8 cellular contexts compared by ENCODE assay signal in the genomic region with DNA sequence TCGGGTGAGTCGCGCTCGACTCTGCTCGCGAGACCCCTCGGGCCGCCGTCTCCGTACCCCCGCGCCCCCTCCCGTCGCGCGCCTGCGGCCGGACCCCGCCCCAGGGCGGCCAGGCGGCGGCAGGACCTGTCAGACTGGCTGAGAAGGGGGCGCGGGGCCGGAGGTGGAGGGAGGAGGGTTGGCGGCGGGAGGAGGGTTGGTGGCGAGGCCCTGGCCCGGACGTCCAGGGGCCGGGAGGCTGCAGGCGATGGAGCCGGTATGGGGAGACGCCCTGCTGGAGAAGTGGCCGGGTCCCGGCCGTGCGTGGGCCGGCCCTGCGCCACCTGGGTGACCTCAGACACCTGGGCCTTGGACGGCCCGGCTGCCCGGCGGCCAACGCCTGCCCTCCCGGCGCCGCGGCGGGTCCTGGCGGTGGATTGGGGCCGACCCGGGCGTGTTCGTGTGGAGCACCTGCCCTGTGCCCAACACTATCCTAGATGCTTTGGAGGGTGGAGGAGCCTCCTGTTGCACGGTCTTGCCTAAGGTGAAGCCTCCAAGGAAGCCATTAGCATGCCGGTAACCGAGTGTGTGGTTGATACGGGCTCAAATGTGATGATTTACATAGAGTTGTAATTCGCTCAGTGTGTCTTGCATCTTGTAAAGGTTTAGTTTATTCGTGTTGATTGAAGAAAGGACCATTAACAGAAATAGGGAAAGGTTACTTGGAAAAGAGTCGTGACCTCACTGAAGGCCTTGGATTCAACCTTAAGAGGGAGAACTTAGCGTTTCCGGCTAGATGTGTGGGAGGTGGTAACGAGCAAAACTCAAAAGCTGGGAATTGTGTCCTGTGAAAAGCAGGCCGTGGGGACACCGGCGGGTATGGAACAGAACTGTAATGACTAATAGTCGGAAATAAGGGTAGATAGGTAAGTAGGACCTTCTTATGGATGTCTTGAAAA. TPM values are rescaled to one million over a fixed set of nuclear protein-coding genes. Genes with fewer than 3 reads are reported as not detected.
A peak's percentile ranks its signal among the peaks of the same experiment; 100 is the strongest.
DNase-seq lines count a peak whose midpoint lies in the region; ATAC-seq and TF ChIP-seq lines count a peak whose summit lies in the region.

No MANE protein-coding gene starts in this region.

- peaks cover 19 to 60% of the 10 kb centered on the region in 2 experiments; a peak in 3 of 4 replicates for H3K79me1 ChIP-seq in IMR-90 (ENCODE audit: low read depth in 1 of 2, low read length in 2 of 2)

- H3K4me1 ChIP-seq in CD8-positive, alpha-beta memory T cell (ENCODE audit: insufficient read depth, low read length) = peaks cover 76% of the 10 kb centered on the region
- H3K4me1 ChIP-seq in IMR-90 (ENCODE audit: control insufficient read depth, insufficient read depth, low read length) = peaks cover 12% of the 10 kb centered on the region

- TF ChIP-seq CTCF in IMR-90 (conservative IDR thresholded peaks at IDR 0.05; ENCODE audit: low read depth, low read length) (no peak), fibroblast of pulmonary artery (IDR thresholded peaks at IDR 0.05; ENCODE audit: low read length, missing control alignments) (no peak), omental fat pad (IDR thresholded peaks at IDR 0.05) (no peak)

- H3K27me3 ChIP-seq in CD8-positive, alpha-beta memory T cell (ENCODE audit: insufficient read depth, low read length, poor library complexity, severe bottlenecking) = no peaks in the 10 kb centered on the region
- no peaks in the 10 kb centered on the region for H3K27me3 ChIP-seq in IMR-90 (ENCODE audit: control insufficient read depth, insufficient read depth, low read length)

- peak overlapping the region; percentile 92 for H2AFZ ChIP-seq in IMR-90 (replicated peaks; ENCODE audit: low read length, poor library complexity)

- H3K27me3 Mint-ChIP-seq in CD8-positive, alpha-beta memory T cell = no peaks in the 10 kb centered on the region
- no peaks in the 10 kb centered on the region for H3K27me3 Mint-ChIP-seq in activated T-cell treated with anti-CD3 and anti-CD28 coated beads, Interleukin-2, amount 50 U/mL, for 72 hours (ENCODE audit: low read depth)

- peak overlapping the region; percentile 17; the same call in 1 of the 2 replicates for H2BK120ac ChIP-seq in IMR-90 (ENCODE audit: low read depth, low read length)

- peak overlapping the region; percentile 78 to 100; a peak in 3 of 4 replicates for H4K8ac ChIP-seq in IMR-90 (ENCODE audit: low read depth in 2 of 2, low read length in 2 of 2)

- H2BK5ac ChIP-seq in IMR-90 (ENCODE audit: low read depth, low read length, poor library complexity, severe bottlenecking) = peak overlapping the region; percentile 100

- H4K91ac ChIP-seq in IMR-90 (ENCODE audit: insufficient read depth, low read depth, low read length) = peak overlapping the region; percentile 63

- ATAC-seq in GM21528 (IDR thresholded peaks at IDR 0.05; ENCODE audit: low FRiP score, unreplicated experiment) = peak; percentile 38
- peak; percentile 30 for ATAC-seq in IMR-90 (ENCODE audit: low read depth)
- peak; percentile 35 to 36 for ATAC-seq in activated T-cell treated with anti-CD3 and anti-CD28 coated beads, Interleukin-2, amount 50 U/mL, for 72 hours (replicated peaks in 1 of 2)
- ATAC-seq in omental fat pad (ENCODE audit: low FRiP score) = peak; percentile 47

- H3K27ac Mint-ChIP-seq in CD8-positive, alpha-beta memory T cell = peak overlapping the region; percentile 96 to 100 (median 99)
- H3K27ac Mint-ChIP-seq in activated T-cell treated with anti-CD3 and anti-CD28 coated beads, Interleukin-2, amount 50 U/mL, for 72 hours = peak overlapping the region; percentile 99

- peak overlapping the region; percentile 82 for H3K4me3 ChIP-seq in CD8-positive, alpha-beta memory T cell (ENCODE audit: low read length)
- peak overlapping the region; percentile 87 for H3K4me3 ChIP-seq in IMR-90 (ENCODE audit: insufficient read depth, low read depth, low read length)
- H3K4me3 ChIP-seq in fibroblast of pulmonary artery (replicated peaks; ENCODE audit: low read depth, low read length) = peak overlapping the region; percentile 84

- H2BK15ac ChIP-seq in IMR-90 (ENCODE audit: low read depth, low read length) = peak overlapping the region; percentile 28; the same call in 1 of the 3 replicates

- intact Hi-C loops in IMR-90 (cut with micrococcal nuclease) = loop anchor here (5.0 kb wide), 2 partner anchors 190 to 340 kb away; a partner anchor contains a TSS

- DNase-seq in CD8-positive, alpha-beta memory T cell = peak; percentile 17 to 62 (median 37)
- DNase-seq in IMR-90 (no peak), fibroblast of pulmonary artery (ENCODE audit: low read depth) (peak; percentile 49), omental fat pad (ENCODE audit: low spot score) (no peak), DMS153 treated with DMSO at 0.1 percent for 48 hours (lab: John Stamatoyannopoulos, UW; ENCODE audit: unreplicated experiment) (no peak), SK-N-DZ (ENCODE audit: low spot score) (no peak)
- peak; percentile 41 to 46 for DNase-seq in activated T-cell treated with anti-CD3 and anti-CD28 coated beads, Interleukin-2, amount 50 U/mL, for 72 hours

- H3K4me3 Mint-ChIP-seq in CD8-positive, alpha-beta memory T cell = peak overlapping the region; percentile 90 to 99 (median 98)
- peak overlapping the region; percentile 90 to 100 for H3K4me3 Mint-ChIP-seq in activated T-cell treated with anti-CD3 and anti-CD28 coated beads, Interleukin-2, amount 50 U/mL, for 72 hours

- in situ Hi-C loops in IMR-90 (cut with MboI; ENCODE audit: low sequenced_read_pairs) = no loop called here

- H3K14ac ChIP-seq in IMR-90 (replicated peaks; ENCODE audit: low read depth, low read length) = peak overlapping the region; percentile 99

- TF ChIP-seq POLR2A in IMR-90 (IDR thresholded peaks at IDR 0.05; ENCODE audit: low read depth, low read length) = no peak; the same call in none of the 2 replicates

- TF ChIP-seq RAD21 in IMR-90 (IDR thresholded peaks at IDR 0.05; ENCODE audit: low read length) = no peak

- H4K5ac ChIP-seq in IMR-90 (ENCODE audit: low read depth, low read length) = peak overlapping the region; percentile 79; the same call in 1 of the 2 replicates

- CTCF ChIA-PET in CD8-positive, alpha-beta memory T cell (lab: Charles Lee) = interaction anchor here (1.2 to 3.1 kb wide), 8 partner anchors 10 to 404 kb away, joined by 3 to 32 read pairs (median 6); a partner anchor contains a TSS
- CTCF ChIA-PET in IMR-90 (lab: Yijun Ruan, JAX) = interaction anchor here (0.6 kb wide), 1 partner anchor 429 kb away, joined by 3 read pairs; no protein-coding TSS in a partner anchor

- peak overlapping the region; percentile 86 for H3K4ac ChIP-seq in IMR-90 (ENCODE audit: low read depth, low read length)

- H3K4me1 Mint-ChIP-seq in CD8-positive, alpha-beta memory T cell = peaks cover 70 to 88% (median 86%) of the 10 kb centered on the region in 3 donors
- peaks cover 77% of the 10 kb centered on the region for H3K4me1 Mint-ChIP-seq in activated T-cell treated with anti-CD3 and anti-CD28 coated beads, Interleukin-2, amount 50 U/mL, for 72 hours (ENCODE audit: low read depth)

- no peaks in the 10 kb centered on the region for H3K9me3 ChIP-seq in CD8-positive, alpha-beta memory T cell (ENCODE audit: low read length)
- no peaks in the 10 kb centered on the region for H3K9me3 ChIP-seq in IMR-90 (ENCODE audit: control insufficient read depth, insufficient read depth, low read length)

- no TSS peak for BruUV-seq in IMR-90 (replicated peaks; lab: Mats Ljungman, UMichigan)

- peaks cover 11% of the 10 kb centered on the region for H3K36me3 ChIP-seq in CD8-positive, alpha-beta memory T cell (ENCODE audit: insufficient read depth, low read length)
- H3K36me3 ChIP-seq in IMR-90 (ENCODE audit: control insufficient read depth, insufficient read depth, low read length) = peaks cover 9% of the 10 kb centered on the region

- peak overlapping the region; percentile 98 for H3K4me2 ChIP-seq in IMR-90 (ENCODE audit: low read depth, low read length)

- H3K9ac ChIP-seq in IMR-90 (ENCODE audit: low read depth, low read length) = peak overlapping the region; percentile 99

- H2BK20ac ChIP-seq in IMR-90 (ENCODE audit: low read depth, low read length) = no peak overlapping the region

- H2AK5ac ChIP-seq in IMR-90 (ENCODE audit: low read depth, low read length) = peak overlapping the region; percentile 98

- WGBS in IMR-90 (ENCODE audit: extremely low coverage in 2 of 2, insufficient read length in 1 of 2), 2 experiments = 2% methylated on average over 10 of the region's 69 CpGs; no CpG with 5 or more reads in 1 of the 2 experiments

- H3K36me3 Mint-ChIP-seq in CD8-positive, alpha-beta memory T cell = peaks cover 5 to 40% (median 8%) of the 10 kb centered on the region in 3 donors
- peaks cover 6 to 13% of the 10 kb centered on the region in 2 donors for H3K36me3 Mint-ChIP-seq in activated T-cell treated with anti-CD3 and anti-CD28 coated beads, Interleukin-2, amount 50 U/mL, for 72 hours (ENCODE audit: insufficient read depth in 2 of 2)

- no peaks in the 10 kb centered on the region for H3K9me3 Mint-ChIP-seq in CD8-positive, alpha-beta memory T cell
- H3K9me3 Mint-ChIP-seq in activated T-cell treated with anti-CD3 and anti-CD28 coated beads, Interleukin-2, amount 50 U/mL, for 72 hours = no peaks in the 10 kb centered on the region

- H3K23ac ChIP-seq in IMR-90 (ENCODE audit: low read depth, low read length) = peak overlapping the region; percentile 83; the same call in 1 of the 2 replicates

- H3K9me1 ChIP-seq in IMR-90 (ENCODE audit: insufficient read depth, low read length) = peaks cover 17% of the 10 kb centered on the region

- peak overlapping the region; percentile 88 for H3K56ac ChIP-seq in IMR-90 (ENCODE audit: extremely low read depth, insufficient read depth, low read length)

- peak overlapping the region; percentile 95 for H3K27ac ChIP-seq in CD8-positive, alpha-beta memory T cell (ENCODE audit: low read depth, low read length)
- H3K27ac ChIP-seq in IMR-90 (ENCODE audit: insufficient read depth, low read length) = peak overlapping the region; percentile 99

- POLR2A ChIA-PET in CD8-positive, alpha-beta memory T cell (lab: Charles Lee) = interaction anchor here (0.6 to 3.1 kb wide), 10 partner anchors 11 to 341 kb away, joined by 3 to 134 read pairs (median 3); a partner anchor contains a TSS
- POLR2A ChIA-PET in IMR-90 (lab: Charles Lee; ENCODE audit: unreplicated experiment) = interaction anchor here (0.5 to 0.7 kb wide), 3 partner anchors 213 to 510 kb away, joined by 3 to 6 read pairs (median 3); no protein-coding TSS in a partner anchor

- H3K18ac ChIP-seq in IMR-90 (ENCODE audit: low read depth, low read length) = peak overlapping the region; percentile 78

- peaks cover 49% of the 10 kb centered on the region for H4K20me1 ChIP-seq in IMR-90 (ENCODE audit: insufficient read depth, low read length)

- peak overlapping the region; percentile 98 for H2AK9ac ChIP-seq in IMR-90 (replicated peaks; ENCODE audit: low read depth, low read length, poor library complexity)

- dilution Hi-C loops in IMR-90 (cut with HindIII; ENCODE audit: low sequenced_read_pairs, unreplicated experiment) = no loop called here

RNA-seq across cellular contexts. Expression of a gene that starts 0.6 kb away (rescaled TPM):
- 100 to 1,000 TPM; 251 to 252 TPM for total RNA-seq in CD8-positive, alpha-beta memory T cell
- polyA plus RNA-seq in CD8-positive, alpha-beta memory T cell = 1,057 TPM
- total RNA-seq in IMR-90 (2012; rRNA removed) = 593 and 692 TPM in 2 replicates
- 753 and 816 TPM in 2 replicates for polyA plus RNA-seq in IMR-90 (2012; rRNA removed)
- 265 and 382 TPM in 2 replicates for polyA plus RNA-seq in IMR-90 (2012; cell fraction: cytosol; rRNA removed)
- 98.0 and 290 TPM in 2 replicates for polyA plus RNA-seq in IMR-90 (2012; cell fraction: nucleus; rRNA removed; ENCODE audit: low replicate concordance)
- 100 to 1,000 TPM; 235 to 276 TPM for total RNA-seq in activated T-cell treated with anti-CD3 and anti-CD28 coated beads, Interleukin-2, amount 50 U/mL, for 72 hours
- total RNA-seq in omental fat pad = 100 to 1,000 TPM; 263 to 352 (median 318) TPM
- 192 and 227 TPM in 2 replicates for polyA plus RNA-seq in SK-N-DZ (2014; cell fraction: cytosol; rRNA removed)
- polyA plus RNA-seq in SK-N-DZ (2014; cell fraction: nucleus; rRNA removed) = 87.8 and 109 TPM in 2 replicates

RNA-seq across cellular contexts. Expression of a gene that starts 14.9 kb away (rescaled TPM):
- total RNA-seq in CD8-positive, alpha-beta memory T cell = 100 to 1,000 TPM; 338 to 348 TPM
- polyA plus RNA-seq in CD8-positive, alpha-beta memory T cell = 3,038 TPM
- 580 and 743 TPM in 2 replicates for total RNA-seq in IMR-90 (2012; rRNA removed)
- polyA plus RNA-seq in IMR-90 (2012; rRNA removed) = 469 and 549 TPM in 2 replicates
- 192 and 196 TPM in 2 replicates for polyA plus RNA-seq in IMR-90 (2012; cell fraction: cytosol; rRNA removed)
- polyA plus RNA-seq in IMR-90 (2012; cell fraction: nucleus; rRNA removed; ENCODE audit: low replicate concordance) = 65.1 and 308 TPM in 2 replicates
- 100 to 1,000 TPM; 425 to 483 TPM for total RNA-seq in activated T-cell treated with anti-CD3 and anti-CD28 coated beads, Interleukin-2, amount 50 U/mL, for 72 hours
- 100 to 1,000 TPM; 393 to 814 (median 535) TPM for total RNA-seq in omental fat pad
- 113 and 122 TPM in 2 replicates for polyA plus RNA-seq in SK-N-DZ (2014; cell fraction: cytosol; rRNA removed)
- polyA plus RNA-seq in SK-N-DZ (2014; cell fraction: nucleus; rRNA removed) = 67.1 and 86.3 TPM in 2 replicates

RNA-seq across cellular contexts. Expression of a gene that starts 42.7 kb away (rescaled TPM):
- total RNA-seq in CD8-positive, alpha-beta memory T cell = 1 to 10 TPM in 1 of 2 experiments, under 1 TPM in 1; 0.84 to 1.2 TPM
- polyA plus RNA-seq in CD8-positive, alpha-beta memory T cell = 0.92 TPM
- total RNA-seq in IMR-90 (2012; rRNA removed) = under 0.01 TPM in 2 replicates
- 0.04 and 0.10 TPM in 2 replicates for polyA plus RNA-seq in IMR-90 (2012; rRNA removed)
- polyA plus RNA-seq in IMR-90 (2012; cell fraction: cytosol; rRNA removed) = 0.01 TPM in 1 of 2 replicates, not detected in the other
- 0.02 TPM in 2 replicates for polyA plus RNA-seq in IMR-90 (2012; cell fraction: nucleus; rRNA removed; ENCODE audit: low replicate concordance)
- 1 to 10 TPM in 1 of 2 donors, under 1 TPM in 1; 0.39 to 1.1 TPM for total RNA-seq in activated T-cell treated with anti-CD3 and anti-CD28 coated beads, Interleukin-2, amount 50 U/mL, for 72 hours
- 1 to 10 TPM; 2.6 to 8.5 (median 2.9) TPM for total RNA-seq in omental fat pad
- polyA plus RNA-seq in SK-N-DZ (2014; cell fraction: cytosol; rRNA removed) = 0.05 TPM in 2 replicates
- polyA plus RNA-seq in SK-N-DZ (2014; cell fraction: nucleus; rRNA removed) = 0.12 and 0.25 TPM in 2 replicates

Comparison
In these comparisons a context has a peak if more than half of its experiments do, and no peak if none do; other contexts are left out.
1. DNase-seq: peak in CD8-positive, alpha-beta memory T cell (5 of 5), activated T-cell treated with anti-CD3 and anti-CD28 coated beads, Interleukin-2, amount 50 U/mL, for 72 hours (2 of 2) and fibroblast of pulmonary artery (single experiment); none in IMR-90 (single experiment), omental fat pad (single experiment), DMS153 treated with DMSO at 0.1 percent for 48 hours (single experiment) and SK-N-DZ (single experiment).
2. Peak in every context shown above with its lines, with median percentiles within 50 percentile points of each other: H3K4me3 ChIP-seq and ATAC-seq.